ENCODE assay signal across 19 cellular contexts in genomic region chr17:74216505-74216904, GRCh38. TPM values are rescaled to one million over a fixed set of nuclear protein-coding genes. Genes with fewer than 3 reads are reported as not detected.
DNase-seq lines count a peak whose midpoint lies in the region; ATAC-seq and TF ChIP-seq lines count a peak whose summit lies in the region.
"Had no signal": no experiment of that assay in that cellular context is flagged by ENCODE, and none has a peak within 500 bp of the region (broad histone marks: within the 10 kb centered on the region; RNA-seq: fewer than 3 reads in every experiment).

No MANE protein-coding gene starts in this region.

- no peak overlapping the region for H3K4me3 ChIP-seq in right atrium auricular region
- no peak overlapping the region for H3K4me3 ChIP-seq in thyroid gland (replicated peaks in 1 of 3)
- no peak overlapping the region for H3K4me3 ChIP-seq in MG63
- H3K4me3 ChIP-seq in vagina, result no peak overlapping the region

- TF ChIP-seq POLR2A in thyroid gland (IDR thresholded peaks at IDR 0.05) (no peak), vagina (IDR thresholded peaks at IDR 0.05) (no peak)

- TF ChIP-seq CTCF in right atrium auricular region (IDR thresholded peaks at IDR 0.05), result no peak
- no peak for TF ChIP-seq CTCF in nephron (IDR thresholded peaks at IDR 0.05; ENCODE audit: unreplicated experiment in 3 of 3)
- TF ChIP-seq CTCF in thyroid gland (IDR thresholded peaks at IDR 0.05), result no peak
- TF ChIP-seq CTCF in vagina (IDR thresholded peaks at IDR 0.05), result no peak

- H3K36me3 ChIP-seq in right atrium auricular region (no peaks in the 10 kb centered on the region), thyroid gland (no peaks in the 10 kb centered on the region), MG63 (no peaks in the 10 kb centered on the region), vagina (no peaks in the 10 kb centered on the region)

- ATAC-seq in Right ventricle myocardium inferior (no peak), GM19467 (IDR thresholded peaks at IDR 0.05; ENCODE audit: unreplicated experiment) (no peak)
- ATAC-seq: Panc1 had no signal

- DNase-seq in Right ventricle myocardium inferior (ENCODE audit: missing footprints), result peak; percentile 58
- DNase-seq in right atrium auricular region (ENCODE audit: low spot score), result no peak
- peak; percentile 53 to 57 for DNase-seq in thyroid gland
- DNase-seq in MG63, result no peak
- no peak for DNase-seq in vagina (ENCODE audit: extremely low spot score in 2 of 2)
- DNase-seq: BE2C; CD8-positive, alpha-beta memory T cell; EL; Karpas-422; NCI-H1436 treated with DMSO at 0.1 percent for 48 hours; NCI-H2171; NCI-H526 had no signal

- no peaks in the 10 kb centered on the region for H3K36me3 Mint-ChIP-seq in nephron (ENCODE audit: low read depth)
- H3K36me3 Mint-ChIP-seq: IgD-negative memory B cell had no signal

- H3K4me1 ChIP-seq in right atrium auricular region (peaks cover 0 to 57% of the 10 kb centered on the region in 2 donors), thyroid gland (peaks cover 25 to 43% of the 10 kb centered on the region in 2 donors), vagina (peaks cover 27% of the 10 kb centered on the region)

- H3K9me3 ChIP-seq in right atrium auricular region (no peaks in the 10 kb centered on the region), thyroid gland (no peaks in the 10 kb centered on the region), MG63 (no peaks in the 10 kb centered on the region), vagina (no peaks in the 10 kb centered on the region)
- H3K9me3 ChIP-seq: BE2C had no signal

- no peaks in the 10 kb centered on the region for H3K9me3 Mint-ChIP-seq in nephron
- H3K9me3 Mint-ChIP-seq: CD8-positive, alpha-beta memory T cell; IgD-negative memory B cell had no signal

- 66 to 67% methylated on average over 3 to 5 of the region's 5 CpGs for WGBS in thyroid gland, 2 donors

- H3K4me1 Mint-ChIP-seq in nephron, result peaks cover 59% of the 10 kb centered on the region

- intact Hi-C loops in Right ventricle myocardium inferior (cut with DNase I) (no loop called here), thyroid gland (cut with DNase I) (no loop called here), vagina (cut with DNase I) (loop anchor here (10.0 kb wide), 1 partner anchor 238 kb away; no protein-coding TSS in a partner anchor)

- H3K27ac Mint-ChIP-seq in nephron, result peak overlapping the region; percentile 33 to 69 (median 41)
- H3K27ac Mint-ChIP-seq: IgD-negative memory B cell had no signal

- peaks cover 13% of the 10 kb centered on the region for H3K27me3 Mint-ChIP-seq in nephron (ENCODE audit: low read depth)
- H3K27me3 Mint-ChIP-seq: IgD-negative memory B cell had no signal

- H3K27me3 ChIP-seq in right atrium auricular region (no peaks in the 10 kb centered on the region), thyroid gland (no peaks in the 10 kb centered on the region), MG63 (no peaks in the 10 kb centered on the region), vagina (no peaks in the 10 kb centered on the region)
- H3K27me3 ChIP-seq: BE2C had no signal

- peak overlapping the region in 2 of 3 experiments; percentile 41 to 87 for H3K4me3 Mint-ChIP-seq in nephron

- peak overlapping the region in 1 of 2 donors; percentile 85 for H3K27ac ChIP-seq in right atrium auricular region
- H3K27ac ChIP-seq in angular gyrus (ENCODE audit: low read depth, low read length), result peak overlapping the region; percentile 47
- H3K27ac ChIP-seq in thyroid gland, result no peak overlapping the region
- H3K27ac ChIP-seq in vagina, result no peak overlapping the region

RNA-seq across cellular contexts. Expression of gene TTYH2, which starts 3.1 kb away (rescaled TPM):
- total RNA-seq in Right ventricle myocardium inferior (39.2 TPM), right atrium auricular region (10 to 100 TPM; 18.2 to 26.0 TPM), thyroid gland (10 to 100 TPM; 12.4 to 24.7 (median 18.8) TPM), vagina (3.4 TPM)
- 1.8 and 1.9 TPM in 2 replicates for total RNA-seq in MG63 (2014; rRNA removed; shearing (Covaris generic); ENCODE audit: low replicate concordance)

RNA-seq across cellular contexts. Expression of gene RPL38, which starts 13.0 kb away (rescaled TPM):
- total RNA-seq in Right ventricle myocardium inferior (747 TPM), right atrium auricular region (100 to 1,000 TPM; 212 to 310 TPM), thyroid gland (100 to 1,000 TPM; 320 to 657 (median 412) TPM), vagina (571 TPM)
- total RNA-seq in MG63 (2014; rRNA removed; shearing (Covaris generic); ENCODE audit: low replicate concordance), result 1,119 and 3,764 TPM in 2 replicates

RNA-seq across cellular contexts. Expression of gene DNAI2, which starts 57.5 kb away (rescaled TPM):
- not detected for total RNA-seq in Right ventricle myocardium inferior
- not detected for total RNA-seq in right atrium auricular region
- total RNA-seq in thyroid gland, result under 1 TPM in 1 of 4 donors, not detected in 3; 0.13 TPM
- not detected in 2 replicates for total RNA-seq in MG63 (2014; rRNA removed; shearing (Covaris generic); ENCODE audit: low replicate concordance)
- not detected for total RNA-seq in vagina
- total RNA-seq: A172, MCF 10A had no signal

Comparison
In these comparisons a context has a peak if more than half of its experiments do, and no peak if none do; other contexts are left out.
1. DNase-seq: peak in Right ventricle myocardium inferior (single experiment) and thyroid gland (2 of 2); none in right atrium auricular region (single experiment), MG63 (single experiment) and vagina (0 of 2).